Comparison of ENCODE assay signal across 9 cellular contexts in the genomic region with DNA sequence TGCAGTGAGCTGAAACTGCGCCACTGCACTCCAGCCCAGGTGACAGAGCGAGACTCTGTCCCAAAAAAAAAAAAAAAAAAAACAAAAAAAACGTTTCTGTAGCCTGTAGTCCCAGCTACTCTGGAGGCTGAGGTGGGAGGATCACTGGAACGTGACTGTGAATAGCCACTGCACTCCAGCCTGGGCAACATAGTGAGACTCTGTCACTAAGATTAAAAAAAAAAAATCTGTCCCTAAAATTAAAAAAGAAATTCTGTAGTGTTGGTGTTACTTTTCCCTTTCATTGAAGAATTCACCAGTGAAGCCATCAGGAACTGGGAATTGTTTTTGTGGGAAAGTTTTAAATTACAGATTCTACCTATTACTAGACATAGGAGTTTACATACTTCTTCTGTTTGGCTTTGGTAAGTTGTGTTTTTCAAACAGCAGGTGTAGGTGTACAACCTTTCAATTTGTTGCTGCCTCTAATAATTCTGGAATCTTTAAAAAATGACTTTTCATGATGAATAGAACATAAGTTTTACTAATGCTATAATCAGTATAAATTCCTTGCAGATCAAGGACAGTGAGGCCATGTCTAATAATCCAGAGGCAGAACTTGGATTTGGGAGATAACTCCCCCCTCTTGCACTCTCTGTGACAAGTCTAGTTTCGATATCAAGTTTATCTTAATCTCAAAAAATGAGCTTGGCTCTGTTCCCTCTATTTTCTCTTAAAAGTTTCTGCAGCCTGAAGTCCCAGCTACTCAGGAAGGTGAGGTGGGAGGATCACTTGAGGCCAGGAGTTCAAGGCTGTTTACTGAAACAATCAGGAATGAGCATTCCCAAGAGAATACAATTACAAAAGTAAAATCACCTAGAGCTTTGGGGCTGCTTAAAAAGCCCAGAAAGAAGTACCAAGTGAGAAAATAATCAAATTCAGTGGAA. TPM values are rescaled to one million over a fixed set of nuclear protein-coding genes. Genes with fewer than 3 reads are reported as not detected.
A peak's percentile ranks its signal among the peaks of the same experiment; 100 is the strongest.
DNase-seq lines count a peak whose midpoint lies in the region; ATAC-seq, FAIRE-seq and TF ChIP-seq lines count a peak whose summit lies in the region.
"Not testable (repeated sequence)": the region's sequence is repeated elsewhere in the genome, so short reads cannot be mapped to it uniquely, and the experiment has no call there.
"Had no signal": no experiment of that assay in that cellular context is flagged by ENCODE, and none has a peak within 500 bp of the region (broad histone marks: within the 10 kb centered on the region; RNA-seq: fewer than 3 reads in every experiment).

No MANE protein-coding gene starts in this region.

- TF ChIP-seq CTCF in Panc1 (IDR thresholded peaks at IDR 0.05); endothelial cell of umbilical vein (IDR thresholded peaks at IDR 0.05; ENCODE audit: extremely low read depth in 1 of 2, insufficient read depth in 1 of 2, low read depth in 1 of 2, low read length in 2 of 2); gastroesophageal sphincter (IDR thresholded peaks at IDR 0.05); heart right ventricle (IDR thresholded peaks at IDR 0.05); lower lobe of right lung (IDR thresholded peaks at IDR 0.05); thoracic aorta (IDR thresholded peaks at IDR 0.05): not testable (repeated sequence)

- H3K27ac ChIP-seq in Panc1 (ENCODE audit: low read length) (peak overlapping the region; percentile 42; the same call in 1 of the 2 replicates), heart right ventricle (peak overlapping the region in 2 of 10 donors; percentile 31 to 68)
- not testable (repeated sequence) for H3K27ac ChIP-seq in endothelial cell of umbilical vein (ENCODE audit: insufficient read depth, low read depth, low read length); gastroesophageal sphincter; lower lobe of right lung; trophoblast cell (ENCODE audit: low read depth, low read length); thoracic aorta; aorta (ENCODE audit: low read depth in 1 of 2, low read length in 2 of 2)

- H2BK5ac ChIP-seq in trophoblast cell (ENCODE audit: low read depth, low read length, poor library complexity) = not testable (repeated sequence)

- TF ChIP-seq EP300 in gastroesophageal sphincter (IDR thresholded peaks at IDR 0.05) = not testable (repeated sequence)

- dilution Hi-C loops in endothelial cell of umbilical vein (cut with MboI; ENCODE audit: extremely low pct_ligation_motif_present, low sequenced_read_pairs) = not testable (repeated sequence)

- not testable (repeated sequence) for H3K27me3 ChIP-seq in Panc1 (ENCODE audit: control insufficient read depth, insufficient read depth, low read length); endothelial cell of umbilical vein (ENCODE audit: control insufficient read depth in 2 of 2, insufficient read depth in 2 of 2, low read length in 2 of 2); gastroesophageal sphincter; heart right ventricle; lower lobe of right lung (ENCODE audit: low read depth); trophoblast cell (ENCODE audit: insufficient read depth, low read length); thoracic aorta (replicated peaks; ENCODE audit: insufficient read depth); aorta (ENCODE audit: control insufficient read depth in 1 of 2, insufficient read depth in 2 of 2, low read length in 1 of 2)

- H2AFZ ChIP-seq in endothelial cell of umbilical vein (ENCODE audit: low read depth, low read length); trophoblast cell (ENCODE audit: insufficient read depth, low read length, poor library complexity): not testable (repeated sequence)

- WGBS in gastroesophageal sphincter (ENCODE audit: low coverage in 1 of 2), 2 donors = 54 to 67% methylated on average over 3 of the region's 5 CpGs
- WGBS in heart right ventricle, 2 donors = 65 to 68% methylated on average over 5 of the region's 5 CpGs
- WGBS in trophoblast cell (ENCODE audit: extremely low coverage, insufficient coverage, insufficient read length) = no CpG with 5 or more reads among the region's 5 CpGs
- WGBS in aorta, 2 donors = 74 to 77% methylated on average over 5 of the region's 5 CpGs

- TF ChIP-seq POLR2A in endothelial cell of umbilical vein (IDR thresholded peaks at IDR 0.05; ENCODE audit: low read depth, low read length); gastroesophageal sphincter (IDR thresholded peaks at IDR 0.05): not testable (repeated sequence)

- not testable (repeated sequence) for ATAC-seq in Panc1
- ATAC-seq in gastroesophageal sphincter (peak; percentile 57), heart right ventricle (peak in 7 of 8 donors; percentile 38 to 83 (median 60)), lower lobe of right lung (peak; percentile 43 to 70), thoracic aorta (ENCODE audit: insufficient number of reproducible peaks, low FRiP score, low read depth) (peak; percentile 55), aorta (ENCODE audit: low FRiP score) (peak; percentile 81)

- H2AK5ac ChIP-seq in trophoblast cell (ENCODE audit: low read length) = not testable (repeated sequence)

- H2BK120ac ChIP-seq in trophoblast cell (ENCODE audit: insufficient read depth, low read length, poor library complexity) = not testable (repeated sequence)

- CTCF ChIA-PET in Panc1 (lab: Charles Lee); endothelial cell of umbilical vein (lab: Charles Lee): not testable (repeated sequence)

- H3K79me2 ChIP-seq in endothelial cell of umbilical vein (ENCODE audit: control insufficient read depth, insufficient read depth, low read length); trophoblast cell (ENCODE audit: control insufficient read depth, insufficient read depth, low read length, poor library complexity): not testable (repeated sequence)

- not testable (repeated sequence) for BruUV-seq in Panc1 (replicated peaks; lab: Mats Ljungman, UMichigan); endothelial cell of umbilical vein (replicated peaks; lab: Mats Ljungman, UMichigan)

- not testable (repeated sequence) for H3K23ac ChIP-seq in trophoblast cell (ENCODE audit: low read length)

- not testable (repeated sequence) for H3K4me2 ChIP-seq in endothelial cell of umbilical vein (ENCODE audit: insufficient read depth, low read length); trophoblast cell (ENCODE audit: low read length)

- not testable (repeated sequence) for H4K12ac ChIP-seq in trophoblast cell (ENCODE audit: low read depth, low read length)

- H3K18ac ChIP-seq in trophoblast cell (ENCODE audit: low read length) = not testable (repeated sequence)

- intact Hi-C loops in Panc1 (cut with micrococcal nuclease; ENCODE audit: unreplicated experiment); endothelial cell of umbilical vein (cut with micrococcal nuclease); heart right ventricle (cut with DNase I); lower lobe of right lung (cut with DNase I); aorta (cut with DNase I): not testable (repeated sequence)

- peak; percentile 4 for FAIRE-seq in endothelial cell of umbilical vein (lab: Jason Lieb, UNC)

- H3K9me3 ChIP-seq in Panc1 (ENCODE audit: control insufficient read depth, insufficient read depth, low read depth, low read length); endothelial cell of umbilical vein (replicated peaks; ENCODE audit: control insufficient read depth, insufficient read depth, low read length); gastroesophageal sphincter; heart right ventricle; lower lobe of right lung; trophoblast cell (ENCODE audit: insufficient read depth, low read depth, low read length); thoracic aorta; aorta (ENCODE audit: control insufficient read depth, low read length): not testable (repeated sequence)

- H4K91ac ChIP-seq in trophoblast cell (ENCODE audit: low read depth, low read length) = not testable (repeated sequence)

- POLR2A ChIA-PET in Panc1 (lab: Charles Lee) = interaction anchor here (0.6 to 0.7 kb wide), 2 partner anchors 103 to 1590 kb away, joined by 3 to 6 read pairs; no protein-coding TSS in a partner anchor
- POLR2A ChIA-PET in endothelial cell of umbilical vein (lab: Charles Lee) = not testable (repeated sequence)

- peaks cover 27% of the 10 kb centered on the region for H3K4me1 ChIP-seq in Panc1 (ENCODE audit: control insufficient read depth, insufficient read depth, low read length)
- H3K4me1 ChIP-seq in endothelial cell of umbilical vein (ENCODE audit: control insufficient read depth, extremely low read depth, insufficient read depth, low read length); gastroesophageal sphincter; heart right ventricle; lower lobe of right lung; trophoblast cell (ENCODE audit: control insufficient read depth in 1 of 2, insufficient read depth in 2 of 2, low read length in 2 of 2); thoracic aorta (ENCODE audit: control insufficient read depth in 1 of 2, low read depth in 2 of 2); aorta (ENCODE audit: control insufficient read depth in 1 of 2, insufficient read depth in 2 of 2, low read length in 2 of 2): not testable (repeated sequence)

- not testable (repeated sequence) for H2BK12ac ChIP-seq in trophoblast cell (ENCODE audit: low read length)

- not testable (repeated sequence) for H3K4ac ChIP-seq in trophoblast cell (ENCODE audit: low read depth, low read length)

- not testable (repeated sequence) for H3K4me3 ChIP-seq in Panc1 (ENCODE audit: low read depth in 2 of 2, low read length in 2 of 2); endothelial cell of umbilical vein (replicated peaks in 1 of 3; ENCODE audit: insufficient read depth in 1 of 3, low read depth in 1 of 3, low read length in 3 of 3); gastroesophageal sphincter; heart right ventricle; lower lobe of right lung; trophoblast cell (ENCODE audit: low read depth, low read length); thoracic aorta; aorta (ENCODE audit: low read length in 2 of 2)

- not testable (repeated sequence) for DNase-seq in Panc1 (ENCODE audit: low read depth, low spot score); endothelial cell of umbilical vein (ENCODE audit: low read depth, low spot score); heart right ventricle; lower lobe of right lung; trophoblast cell; thoracic aorta (ENCODE audit: low spot score); aorta

- not testable (repeated sequence) for H3K79me1 ChIP-seq in trophoblast cell (ENCODE audit: low read length)

- not testable (repeated sequence) for H3K36me3 ChIP-seq in Panc1 (ENCODE audit: control insufficient read depth, insufficient read depth, low read length); endothelial cell of umbilical vein (ENCODE audit: control insufficient read depth in 2 of 2, extremely low read depth in 1 of 2, insufficient read depth in 2 of 2, low read length in 2 of 2); gastroesophageal sphincter; heart right ventricle; lower lobe of right lung; trophoblast cell (ENCODE audit: control insufficient read depth in 1 of 2, insufficient read depth in 2 of 2, low read length in 2 of 2); thoracic aorta; aorta (ENCODE audit: control insufficient read depth in 1 of 2, insufficient read depth in 2 of 2, low read length in 1 of 2)

- H3K14ac ChIP-seq in trophoblast cell (ENCODE audit: low read length) = not testable (repeated sequence)

- H3K9me1 ChIP-seq in endothelial cell of umbilical vein (replicated peaks; ENCODE audit: control insufficient read depth, extremely low read depth, insufficient read depth, low read length) = not testable (repeated sequence)

- H4K8ac ChIP-seq in trophoblast cell (ENCODE audit: low read depth, low read length) = peak overlapping the region; percentile 10

- H4K20me1 ChIP-seq in endothelial cell of umbilical vein (replicated peaks; ENCODE audit: control insufficient read depth, extremely low read depth, insufficient read depth, low read length) = not testable (repeated sequence)

- in situ Hi-C loops in Panc1 (cut with HindIII; ENCODE audit: low pct_unique_long_range_greater_than_20kb, low sequenced_read_pairs) = not testable (repeated sequence)

- not testable (repeated sequence) for H3K9ac ChIP-seq in endothelial cell of umbilical vein (replicated peaks; ENCODE audit: extremely low read depth, insufficient read depth, low read length); trophoblast cell (ENCODE audit: low read length)

RNA-seq across cellular contexts. Expression of a gene that starts 9.0 kb away (rescaled TPM):
- total RNA-seq in Panc1 (2021; ENCODE audit: unreplicated experiment) (19.1 TPM), endothelial cell of umbilical vein (1.4 and 1.6 TPM in 2 replicates), gastroesophageal sphincter (1 to 10 TPM in 1 of 4 donors, under 1 TPM in 2, not detected in 1; 0.81 to 1.7 (median 0.93) TPM), heart right ventricle (under 1 TPM in 7 of 10 donors, not detected in 3; 0.40 to 0.89 (median 0.68) TPM), lower lobe of right lung (11.5 TPM), thoracic aorta (not detected), aorta (1 to 10 TPM; 1.3 to 1.8 TPM)
- 35.0 TPM for polyA plus RNA-seq in Panc1 (2012; ENCODE audit: insufficient read length)
- polyA plus RNA-seq in endothelial cell of umbilical vein (1.9 and 2.0 TPM in 2 replicates), heart right ventricle (1 to 10 TPM in 1 of 2 donors, under 1 TPM in 1; 0.64 to 1.2 TPM), aorta (1 to 10 TPM; 1.9 to 6.1 TPM)
- polyA plus RNA-seq in endothelial cell of umbilical vein (2011; cell fraction: cytosol; rRNA removed) = 2.1 and 2.3 TPM in 2 replicates
- polyA plus RNA-seq in endothelial cell of umbilical vein (2011; cell fraction: nucleus; rRNA removed) = 8.7 and 11.1 TPM in 2 replicates
- 4.8 and 7.0 TPM in 2 replicates for polyA plus RNA-seq in endothelial cell of umbilical vein (2012)
- 3.0 and 3.2 TPM in 2 replicates for polyA minus RNA-seq in endothelial cell of umbilical vein
- polyA minus RNA-seq in endothelial cell of umbilical vein (2011; cell fraction: cytosol; rRNA and poly(A)+ RNA removed) = 1.1 TPM
- polyA minus RNA-seq in endothelial cell of umbilical vein (2011; cell fraction: nucleus; rRNA and poly(A)+ RNA removed) = 5.4 and 5.8 TPM in 2 replicates
- 12.6 and 13.7 TPM in 2 replicates for polyA plus RNA-seq in trophoblast cell (2013)
- polyA plus RNA-seq: CD4-positive, alpha-beta memory T cell had no signal

RNA-seq across cellular contexts. Expression of a gene that starts 24.2 kb away (rescaled TPM):
- total RNA-seq in Panc1 (2021; ENCODE audit: unreplicated experiment) (117 TPM), endothelial cell of umbilical vein (29.6 and 31.9 TPM in 2 replicates), gastroesophageal sphincter (10 to 100 TPM; 22.1 to 31.5 (median 27.5) TPM), heart right ventricle (10 to 100 TPM; 40.2 to 81.7 (median 49.6) TPM), lower lobe of right lung (31.9 TPM), thoracic aorta (10 to 100 TPM; 11.1 to 14.0 TPM), aorta (10 to 100 TPM; 21.2 to 22.6 TPM)
- polyA plus RNA-seq in Panc1 (2012; ENCODE audit: insufficient read length) = 94.4 TPM
- polyA plus RNA-seq in endothelial cell of umbilical vein (15.5 and 17.1 TPM in 2 replicates), heart right ventricle (10 to 100 TPM; 15.8 to 38.2 TPM), aorta (10 to 100 TPM in 1 of 2 donors, 1 to 10 TPM in 1; 9.5 to 10.7 TPM)
- 18.2 and 19.9 TPM in 2 replicates for polyA plus RNA-seq in endothelial cell of umbilical vein (2011; cell fraction: cytosol; rRNA removed)
- 32.9 and 33.0 TPM in 2 replicates for polyA plus RNA-seq in endothelial cell of umbilical vein (2011; cell fraction: nucleus; rRNA removed)
- polyA plus RNA-seq in endothelial cell of umbilical vein (2012) = 27.6 and 31.1 TPM in 2 replicates
- polyA minus RNA-seq in endothelial cell of umbilical vein = 29.0 and 30.4 TPM in 2 replicates
- 34.7 TPM for polyA minus RNA-seq in endothelial cell of umbilical vein (2011; cell fraction: cytosol; rRNA and poly(A)+ RNA removed)
- polyA minus RNA-seq in endothelial cell of umbilical vein (2011; cell fraction: nucleus; rRNA and poly(A)+ RNA removed) = 15.3 and 19.5 TPM in 2 replicates
- 50.0 and 50.2 TPM in 2 replicates for polyA plus RNA-seq in trophoblast cell (2013)
